24 cellular contexts compared by ENCODE assay signal in genomic region chr6:148261470-148261869, GRCh38.
"Had no signal": no experiment of that assay in that cellular context is flagged by ENCODE, and none has a peak within 500 bp of the region (broad histone marks: within the 10 kb centered on the region; RNA-seq: fewer than 3 reads in every experiment).

No MANE protein-coding gene starts in this region.

- H3K4me3 ChIP-seq: ascending aorta, body of pancreas, coronary artery had no signal

- H3K27me3 ChIP-seq: ascending aorta, body of pancreas had no signal

- H3K36me3 ChIP-seq: ascending aorta had no signal

- H3K4me3 Mint-ChIP-seq: activated CD4-positive, alpha-beta memory T cell treated with anti-CD3 and anti-CD28 coated beads for 36 hours; activated CD4-positive, alpha-beta T cell treated with anti-CD3 and anti-CD28 coated beads, Interleukin-2, amount 10 ng/mL, durations not matched to agents 7 days and 5 days; activated naive CD8-positive, alpha-beta T cell treated with anti-CD3 and anti-CD28 coated beads, Interleukin-2, amount 50 U/mL, for 24 hours; activated T-cell treated with anti-CD3 and anti-CD28 coated beads, Interleukin-2, amount 50 U/mL, for 4 hours; T-helper 17 cell had no signal

- H3K36me3 Mint-ChIP-seq: activated CD4-positive, alpha-beta memory T cell treated with anti-CD3 and anti-CD28 coated beads for 36 hours; activated naive CD4-positive, alpha-beta T cell treated with anti-CD3 and anti-CD28 coated beads, Interleukin-2, amount 50 U/mL, for 72 hours had no signal

- ATAC-seq: activated naive CD4-positive, alpha-beta T cell treated with anti-CD3 and anti-CD28 coated beads, Interleukin-2, amount 50 U/mL, for 72 hours; activated naive CD8-positive, alpha-beta T cell treated with anti-CD3 and anti-CD28 coated beads, Interleukin-2, amount 50 U/mL, for 24 hours; activated T-cell treated with anti-CD3 and anti-CD28 coated beads, Interleukin-2, amount 50 U/mL, for 4 hours; body of pancreas; T-helper 17 cell had no signal

- H3K4me1 ChIP-seq: ascending aorta had no signal

- H3K9me3 Mint-ChIP-seq: activated CD4-positive, alpha-beta memory T cell treated with anti-CD3 and anti-CD28 coated beads for 36 hours; activated CD4-positive, alpha-beta T cell treated with anti-CD3 and anti-CD28 coated beads, Interleukin-2, amount 10 ng/mL, durations not matched to agents 7 days and 5 days; activated naive CD4-positive, alpha-beta T cell treated with anti-CD3 and anti-CD28 coated beads, Interleukin-2, amount 50 U/mL, for 72 hours; activated naive CD8-positive, alpha-beta T cell treated with anti-CD3 and anti-CD28 coated beads, Interleukin-2, amount 50 U/mL, for 24 hours; activated T-cell treated with anti-CD3 and anti-CD28 coated beads, Interleukin-2, amount 50 U/mL, for 4 hours had no signal

- H3K4me1 Mint-ChIP-seq: activated CD4-positive, alpha-beta T cell treated with anti-CD3 and anti-CD28 coated beads, Interleukin-2, amount 10 ng/mL, durations not matched to agents 7 days and 5 days; activated naive CD8-positive, alpha-beta T cell treated with anti-CD3 and anti-CD28 coated beads, Interleukin-2, amount 50 U/mL, for 24 hours had no signal

- DNase-seq: activated CD4-positive, alpha-beta memory T cell treated with anti-CD3 and anti-CD28 coated beads for 36 hours; activated CD4-positive, alpha-beta T cell treated with anti-CD3 and anti-CD28 coated beads, Interleukin-2, amount 10 ng/mL, durations not matched to agents 7 days and 5 days; activated CD4-positive, CD25-positive, alpha-beta regulatory T cell; activated CD8-positive, alpha-beta memory T cell treated with anti-CD3 and anti-CD28 coated beads for 24 hours; activated effector memory CD4-positive, alpha-beta T cell treated with anti-CD3 and anti-CD28 coated beads, Interleukin-2, amount 50 U/mL, for 16 hours; activated naive CD4-positive, alpha-beta T cell treated with Interleukin-2 at 50 U/mL for 16 hours; activated naive CD8-positive, alpha-beta T cell treated with anti-CD3 and anti-CD28 coated beads, Interleukin-2, amount 50 U/mL, for 24 hours; activated T-cell treated with anti-CD3 and anti-CD28 coated beads, Interleukin-2, amount 50 U/mL, for 4 hours; amniotic stem cell; body of pancreas; central memory CD4-positive, alpha-beta T cell; NCI-H1048; NCI-H146; NCI-H1930; NCI-H345; NCI-H510A; NCI-H526 treated with DMSO at 0.1 percent for 48 hours; NCI-H82; SIG-M5; T-helper 17 cell; T-helper 9 cell had no signal

- H3K9me3 ChIP-seq: ascending aorta, body of pancreas had no signal

- H3K27ac Mint-ChIP-seq: activated CD4-positive, alpha-beta memory T cell treated with anti-CD3 and anti-CD28 coated beads for 36 hours; activated CD4-positive, alpha-beta T cell treated with anti-CD3 and anti-CD28 coated beads, Interleukin-2, amount 10 ng/mL, durations not matched to agents 7 days and 5 days; activated naive CD4-positive, alpha-beta T cell treated with anti-CD3 and anti-CD28 coated beads, Interleukin-2, amount 50 U/mL, for 72 hours; activated naive CD8-positive, alpha-beta T cell treated with anti-CD3 and anti-CD28 coated beads, Interleukin-2, amount 50 U/mL, for 24 hours; T-helper 17 cell had no signal

- H3K27ac ChIP-seq: ascending aorta, body of pancreas, coronary artery had no signal
